ENCODE assay signal across 12 cellular contexts in genomic region chr7:1899201-1899600, GRCh38.
DNase-seq lines count a peak whose midpoint lies in the region; ATAC-seq and TF ChIP-seq lines count a peak whose summit lies in the region.
"Had no signal": no experiment of that assay in that cellular context is flagged by ENCODE, and none has a peak within 500 bp of the region (broad histone marks: within the 10 kb centered on the region; RNA-seq: fewer than 3 reads in every experiment).

No MANE protein-coding gene starts in this region.

- DNase-seq in Right ventricle myocardium inferior (ENCODE audit: missing footprints): peak; percentile 70
- DNase-seq in cardiac septum (ENCODE audit: low spot score): no peak
- peak; percentile 17 for DNase-seq in cerebellum (ENCODE audit: low spot score)
- DNase-seq in medulla oblongata (ENCODE audit: extremely low spot score): peak; percentile 80
- no peak for DNase-seq in mammary epithelial cell
- no peak for DNase-seq in NCI-H1105 treated with DMSO at 0.1 percent for 48 hours (lab: John Stamatoyannopoulos, UW)
- DNase-seq in activated CD4-positive, CD25-positive, alpha-beta regulatory T cell (lab: John Stamatoyannopoulos, UW): no peak
- no peak for DNase-seq in NCI-H774 (lab: John Stamatoyannopoulos, UW)
- DNase-seq: effector memory CD8-positive, alpha-beta T cell; islet precursor cell; NCI-H187 had no signal

- H4K20me1 ChIP-seq in mammary epithelial cell (ENCODE audit: insufficient read depth, low read length): no peaks in the 10 kb centered on the region

- intact Hi-C loops in Right ventricle myocardium inferior (cut with DNase I): loop anchor here (5.0 to 10.0 kb wide), 2 partner anchors 188 to 316 kb away; no protein-coding TSS in a partner anchor
- intact Hi-C loops in cardiac septum (cut with DNase I): no loop called here
- intact Hi-C loops in mammary epithelial cell (cut with micrococcal nuclease): no loop called here

- no peak overlapping the region for H2AFZ ChIP-seq in mammary epithelial cell (ENCODE audit: low read depth, low read length)

- no peaks in the 10 kb centered on the region for H3K27me3 ChIP-seq in mammary epithelial cell (ENCODE audit: insufficient read depth, low read length)

- in situ Hi-C loops in mammary epithelial cell (cut with MboI; ENCODE audit: low sequenced_read_pairs in 2 of 2): no loop called here

- peak; percentile 50 for ATAC-seq in Right ventricle myocardium inferior
- ATAC-seq: effector memory CD8-positive, alpha-beta T cell had no signal

- TF ChIP-seq CTCF in mammary epithelial cell (conservative IDR thresholded peaks at IDR 0.05 in 1 of 2, IDR thresholded peaks at IDR 0.05 in 1 of 2; ENCODE audit: extremely low read depth in 1 of 2, insufficient read depth in 1 of 2, low read depth in 1 of 2, low read length in 2 of 2): no peak

- H3K4me2 ChIP-seq in mammary epithelial cell (ENCODE audit: insufficient read depth, low read depth, low read length): no peak overlapping the region

- H3K9me3 ChIP-seq in mammary epithelial cell (replicated peaks; ENCODE audit: insufficient read depth, low read length): no peaks in the 10 kb centered on the region

- no peaks in the 10 kb centered on the region for H3K79me2 ChIP-seq in mammary epithelial cell (ENCODE audit: insufficient read depth, low read length)

- no TSS peak for BruUV-seq in mammary epithelial cell (replicated peaks; lab: Mats Ljungman, UMichigan)

- no peak overlapping the region for H3K27ac ChIP-seq in mammary epithelial cell (ENCODE audit: insufficient read depth, low read depth, low read length)
- H3K27ac ChIP-seq: 22Rv1 had no signal

- no peak overlapping the region for H3K4me3 ChIP-seq in mammary epithelial cell (replicated peaks in 1 of 3; ENCODE audit: insufficient read depth in 1 of 3, low read depth in 2 of 3, low read length in 3 of 3)

- dilution Hi-C loops in mammary epithelial cell (cut with HindIII; ENCODE audit: low sequenced_read_pairs): no loop called here

- no peak overlapping the region for H3K9ac ChIP-seq in mammary epithelial cell (ENCODE audit: insufficient read depth, low read length)

- CTCF ChIA-PET in mammary epithelial cell (lab: Charles Lee; ENCODE audit: low non-redundant PET): no interaction called here

- no peaks in the 10 kb centered on the region for H3K4me1 ChIP-seq in mammary epithelial cell (ENCODE audit: insufficient read depth, low read length)

- no peaks in the 10 kb centered on the region for H3K36me3 ChIP-seq in mammary epithelial cell (ENCODE audit: insufficient read depth, low read length)

- WGBS in mammary epithelial cell (ENCODE audit: low coverage, missing lambda C conversion rate): 88% methylated on average over 5 of the region's 14 CpGs

Comparison
In these comparisons a context has a peak if more than half of its experiments do, and no peak if none do; other contexts are left out.
1. DNase-seq: peak in Right ventricle myocardium inferior (single experiment), cerebellum (single experiment) and medulla oblongata (single experiment); none in cardiac septum (single experiment), mammary epithelial cell (single experiment), NCI-H1105 treated with DMSO at 0.1 percent for 48 hours (single experiment), activated CD4-positive, CD25-positive, alpha-beta regulatory T cell (0 of 4) and NCI-H774 (single experiment).